2 cellular contexts compared by ENCODE assay signal in the genomic region with DNA sequence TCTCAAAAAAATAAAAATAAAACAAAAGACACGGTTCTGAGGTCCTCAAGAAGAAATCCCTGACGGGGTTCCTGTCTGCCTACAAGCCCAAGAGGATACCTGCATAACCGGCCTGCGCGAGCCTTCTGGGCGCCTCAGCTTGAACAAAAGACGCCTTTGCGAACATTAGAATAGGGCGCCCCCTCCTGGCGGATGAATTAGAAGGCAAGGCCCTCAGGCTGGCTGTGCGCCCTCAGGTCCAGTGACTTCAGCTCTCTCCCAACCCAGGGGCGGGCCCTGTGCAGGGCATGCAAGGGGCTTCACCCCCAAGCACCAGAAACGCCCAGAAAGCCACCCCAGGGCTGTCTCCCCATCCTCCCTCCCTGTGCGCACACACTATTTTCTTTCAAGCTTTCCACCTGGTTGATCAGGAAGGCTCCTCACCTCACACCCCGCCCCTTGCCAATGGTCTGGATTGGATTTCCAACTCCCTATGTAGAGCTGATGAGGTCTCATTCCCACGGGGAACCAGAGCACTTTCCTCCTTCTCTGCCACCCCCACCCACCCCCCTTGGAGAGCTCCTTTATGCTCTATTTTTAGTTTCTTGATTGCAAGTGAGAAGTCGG.
A peak's percentile ranks its signal among the peaks of the same experiment; 100 is the strongest.
TF ChIP-seq lines count a peak whose summit lies in the region.

No MANE protein-coding gene starts in this region.

TF ChIP-seq in IMR-90, 13 proteins besides CTCF, POLR2A, EP300 and RAD21:
- TF ChIP-seq NFE2L2 (IDR thresholded peaks at IDR 0.05; ENCODE audit: low read depth, low read length) (no peak), CEBPB (IDR thresholded peaks at IDR 0.05; ENCODE audit: low read depth, low read length) (no peak), MXI1 (IDR thresholded peaks at IDR 0.05; ENCODE audit: borderline replicate concordance, low read depth, low read length) (no peak), FOS (IDR thresholded peaks at IDR 0.05; ENCODE audit: low read depth, low read length) (no peak), BHLHE40 (IDR thresholded peaks at IDR 0.05; ENCODE audit: low read depth, low read length) (no peak), CHD1 (IDR thresholded peaks at IDR 0.05; ENCODE audit: low read depth, low read length) (no peak)
- TF ChIP-seq, protein P1, sequence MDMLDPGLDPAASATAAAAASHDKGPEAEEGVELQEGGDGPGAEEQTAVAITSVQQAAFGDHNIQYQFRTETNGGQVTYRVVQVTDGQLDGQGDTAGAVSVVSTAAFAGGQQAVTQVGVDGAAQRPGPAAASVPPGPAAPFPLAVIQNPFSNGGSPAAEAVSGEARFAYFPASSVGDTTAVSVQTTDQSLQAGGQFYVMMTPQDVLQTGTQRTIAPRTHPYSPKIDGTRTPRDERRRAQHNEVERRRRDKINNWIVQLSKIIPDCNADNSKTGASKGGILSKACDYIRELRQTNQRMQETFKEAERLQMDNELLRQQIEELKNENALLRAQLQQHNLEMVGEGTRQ (IDR thresholded peaks at IDR 0.05; ENCODE audit: low read depth, low read length) = no peak

TF ChIP-seq in K562, 482 proteins besides CTCF, POLR2A, EP300 and RAD21:
- TF ChIP-seq TRIM24 (IDR thresholded peaks at IDR 0.05) (no peak), MED1 (CRISPR knock-in tag; IDR thresholded peaks at IDR 0.05; ENCODE audit: borderline replicate concordance) (no peak), PHF8 (IDR thresholded peaks at IDR 0.05; ENCODE audit: borderline replicate concordance, low read length) (no peak), SMC3 (conservative IDR thresholded peaks at IDR 0.05; ENCODE audit: insufficient read depth, low read depth, low read length) (peak; percentile 58; the same call in 1 of the 2 replicates), JUND (IDR thresholded peaks at IDR 0.05; ENCODE audit: borderline replicate concordance, low read depth, low read length) (no peak), JUND (tag; IDR thresholded peaks at IDR 0.05; ENCODE audit: borderline replicate concordance, low read depth, low read length) (no peak), XRCC5 (IDR thresholded peaks at IDR 0.05; ENCODE audit: low read depth, low read length) (0 out of 2 replicates have a peak, but pooled peaks have one; percentile 22), NCOA4 (IDR thresholded peaks at IDR 0.05; ENCODE audit: partially characterized antibody) (no peak), CEBPZ (IDR thresholded peaks at IDR 0.05; ENCODE audit: borderline replicate concordance, low read depth, low read length) (no peak)
- TF ChIP-seq, protein P2, sequence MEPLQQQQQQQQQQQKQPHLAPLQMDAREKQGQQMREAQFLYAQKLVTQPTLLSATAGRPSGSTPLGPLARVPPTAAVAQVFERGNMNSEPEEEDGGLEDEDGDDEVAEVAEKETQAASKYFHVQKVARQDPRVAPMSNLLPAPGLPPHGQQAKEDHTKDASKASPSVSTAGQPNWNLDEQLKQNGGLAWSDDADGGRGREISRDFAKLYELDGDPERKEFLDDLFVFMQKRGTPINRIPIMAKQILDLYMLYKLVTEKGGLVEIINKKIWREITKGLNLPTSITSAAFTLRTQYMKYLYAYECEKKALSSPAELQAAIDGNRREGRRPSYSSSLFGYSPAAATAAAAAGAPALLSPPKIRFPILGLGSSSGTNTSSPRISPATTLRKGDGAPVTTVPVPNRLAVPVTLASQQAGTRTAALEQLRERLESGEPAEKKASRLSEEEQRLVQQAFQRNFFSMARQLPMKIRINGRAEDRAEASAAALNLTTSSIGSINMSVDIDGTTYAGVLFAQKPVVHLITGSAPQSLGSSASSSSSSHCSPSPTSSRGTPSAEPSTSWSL (CRISPR knock-in tag; IDR thresholded peaks at IDR 0.05; ENCODE audit: borderline replicate concordance) = no peak
- TF ChIP-seq, protein P3, sequence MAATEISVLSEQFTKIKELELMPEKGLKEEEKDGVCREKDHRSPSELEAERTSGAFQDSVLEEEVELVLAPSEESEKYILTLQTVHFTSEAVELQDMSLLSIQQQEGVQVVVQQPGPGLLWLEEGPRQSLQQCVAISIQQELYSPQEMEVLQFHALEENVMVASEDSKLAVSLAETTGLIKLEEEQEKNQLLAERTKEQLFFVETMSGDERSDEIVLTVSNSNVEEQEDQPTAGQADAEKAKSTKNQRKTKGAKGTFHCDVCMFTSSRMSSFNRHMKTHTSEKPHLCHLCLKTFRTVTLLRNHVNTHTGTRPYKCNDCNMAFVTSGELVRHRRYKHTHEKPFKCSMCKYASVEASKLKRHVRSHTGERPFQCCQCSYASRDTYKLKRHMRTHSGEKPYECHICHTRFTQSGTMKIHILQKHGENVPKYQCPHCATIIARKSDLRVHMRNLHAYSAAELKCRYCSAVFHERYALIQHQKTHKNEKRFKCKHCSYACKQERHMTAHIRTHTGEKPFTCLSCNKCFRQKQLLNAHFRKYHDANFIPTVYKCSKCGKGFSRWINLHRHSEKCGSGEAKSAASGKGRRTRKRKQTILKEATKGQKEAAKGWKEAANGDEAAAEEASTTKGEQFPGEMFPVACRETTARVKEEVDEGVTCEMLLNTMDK (IDR thresholded peaks at IDR 0.05; ENCODE audit: borderline replicate concordance, insufficient read depth, low read depth, low read length, poor library complexity, severe bottlenecking) = peak; percentile 46
